Comparison of ENCODE assay signal across 1 cellular context in the genomic region with DNA sequence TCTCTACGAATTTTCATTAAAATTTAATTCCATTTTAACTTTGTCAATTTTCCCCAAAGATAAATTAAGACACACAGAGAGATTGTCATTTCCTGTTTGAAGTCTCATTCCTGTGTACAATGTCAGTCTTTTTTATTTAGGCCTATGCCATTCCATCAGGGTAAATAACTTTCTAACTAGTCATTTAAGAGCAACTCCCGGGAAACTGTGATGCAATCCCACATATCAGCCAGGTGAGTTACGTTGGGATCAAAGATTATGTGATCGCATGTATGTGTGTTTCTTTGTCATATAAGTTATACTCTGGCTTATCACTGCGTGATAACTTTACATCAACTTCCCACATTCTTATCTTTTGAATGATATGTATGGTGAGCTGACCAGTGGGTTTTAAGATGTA.
TF ChIP-seq lines count a peak whose summit lies in the region.

No MANE protein-coding gene starts in this region.

TF ChIP-seq in endothelial cell of umbilical vein, 7 proteins besides CTCF, POLR2A, EP300 and RAD21 (continued from another document):
- TF ChIP-seq POLR2AphosphoS5 (IDR thresholded peaks at IDR 0.05; ENCODE audit: insufficient read depth, low read depth, low read length) = no peak
